ENCODE assay signal across 8 cellular contexts in genomic region chr12:106226884-106227640, GRCh38. TPM values are rescaled to one million over a fixed set of nuclear protein-coding genes. Genes with fewer than 3 reads are reported as not detected.
DNase-seq lines count a peak whose midpoint lies in the region; ATAC-seq and TF ChIP-seq lines count a peak whose summit lies in the region.

No MANE protein-coding gene starts in this region.

- ATAC-seq in stimulated activated naive B cell treated with anti-CD40 and anti-IgM and Interleukin-4, amounts not matched to agents 10 μg/mL and 1 μg/mL and 100 μg/mL, for 72 hours (replicated peaks): peak; percentile 63 to 65
- no peak for ATAC-seq in GM19324 (IDR thresholded peaks at IDR 0.05; ENCODE audit: low FRiP score, unreplicated experiment)

- peaks cover 20% of the 10 kb centered on the region for H3K4me1 Mint-ChIP-seq in brain
- H3K4me1 Mint-ChIP-seq in stimulated activated naive B cell treated with anti-CD40 and anti-IgM and Interleukin-4, amounts not matched to agents 10 μg/mL and 1 μg/mL and 100 μg/mL, for 72 hours: peaks cover 12 to 17% of the 10 kb centered on the region in 2 donors

- no peaks in the 10 kb centered on the region for H3K36me3 Mint-ChIP-seq in brain
- H3K36me3 Mint-ChIP-seq in stimulated activated naive B cell treated with anti-CD40 and anti-IgM and Interleukin-4, amounts not matched to agents 10 μg/mL and 1 μg/mL and 100 μg/mL, for 72 hours: no peaks in the 10 kb centered on the region

- TF ChIP-seq CTCF in brain (conservative IDR thresholded peaks at IDR 0.05): peak; percentile 85 to 88

- no peaks in the 10 kb centered on the region for H3K27me3 ChIP-seq in NT2/D1 (ENCODE audit: insufficient read depth, insufficient read length)

- H3K4me3 ChIP-seq in NT2/D1 (ENCODE audit: insufficient read length, low read depth): no peak overlapping the region

- H3K4me1 ChIP-seq in NT2/D1 (ENCODE audit: insufficient read depth, insufficient read length): no peaks in the 10 kb centered on the region

- H3K27ac Mint-ChIP-seq in brain: peak overlapping the region in 1 of 5 experiments; percentile 39
- H3K27ac Mint-ChIP-seq in stimulated activated naive B cell treated with anti-CD40 and anti-IgM and Interleukin-4, amounts not matched to agents 10 μg/mL and 1 μg/mL and 100 μg/mL, for 72 hours: peak overlapping the region; percentile 56

- H3K9ac ChIP-seq in NT2/D1 (ENCODE audit: insufficient read length, low read depth): no peak overlapping the region

- DNase-seq in NCI-H510A treated with DMSO at 0.1 percent for 48 hours (lab: John Stamatoyannopoulos, UW) (peak; percentile 77), NCI-H510A (lab: John Stamatoyannopoulos, UW) (no peak), HT1080 (ENCODE audit: low read depth) (peak; percentile 61), NT2/D1 (ENCODE audit: low read depth, low spot score) (peak; percentile 46), inferior parietal cortex (ENCODE audit: extremely low spot score) (peak; percentile 87)
- no peak for DNase-seq in stimulated activated naive B cell treated with anti-CD40 and anti-IgM and Interleukin-4, amounts not matched to agents 10 μg/mL and 1 μg/mL and 100 μg/mL, for 72 hours

- no peaks in the 10 kb centered on the region for H3K36me3 ChIP-seq in NT2/D1 (ENCODE audit: insufficient read depth, insufficient read length, low read length)

- H3K9me3 Mint-ChIP-seq in brain: peaks cover 0 to 3% (median 0%) of the 10 kb centered on the region in 5 experiments
- H3K9me3 Mint-ChIP-seq in stimulated activated naive B cell treated with anti-CD40 and anti-IgM and Interleukin-4, amounts not matched to agents 10 μg/mL and 1 μg/mL and 100 μg/mL, for 72 hours: no peaks in the 10 kb centered on the region

- H3K27me3 Mint-ChIP-seq in brain: no peaks in the 10 kb centered on the region
- H3K27me3 Mint-ChIP-seq in stimulated activated naive B cell treated with anti-CD40 and anti-IgM and Interleukin-4, amounts not matched to agents 10 μg/mL and 1 μg/mL and 100 μg/mL, for 72 hours: peaks cover 20 to 35% of the 10 kb centered on the region in 2 donors

- H3K9me3 ChIP-seq in NT2/D1 (ENCODE audit: insufficient read depth, low read length): no peaks in the 10 kb centered on the region

- no peak overlapping the region for H3K4me3 Mint-ChIP-seq in brain
- H3K4me3 Mint-ChIP-seq in stimulated activated naive B cell treated with anti-CD40 and anti-IgM and Interleukin-4, amounts not matched to agents 10 μg/mL and 1 μg/mL and 100 μg/mL, for 72 hours: no peak overlapping the region

RNA-seq across cellular contexts. Expression of gene CKAP4, which starts 20.8 kb away (rescaled TPM):
- total RNA-seq in HT1080 (2014; rRNA removed; shearing (Covaris generic)): 66.0 and 83.0 TPM in 2 replicates
- 184 and 209 TPM in 2 replicates for polyA plus RNA-seq in HT1080 (2015; cell fraction: cytosol; rRNA removed)
- polyA plus RNA-seq in HT1080 (2015; cell fraction: nucleus; rRNA removed): 294 and 296 TPM in 2 replicates
- 35.6 TPM for polyA plus RNA-seq in brain (ENCODE audit: insufficient read depth, low read depth, low replicate concordance)

Comparison
In these comparisons a context has a peak if more than half of its experiments do, and no peak if none do; other contexts are left out.
1. DNase-seq: peak in NCI-H510A treated with DMSO at 0.1 percent for 48 hours (single experiment), HT1080 (single experiment), NT2/D1 (single experiment) and inferior parietal cortex (single experiment); none in NCI-H510A (single experiment) and stimulated activated naive B cell treated with anti-CD40 and anti-IgM and Interleukin-4, amounts not matched to agents 10 μg/mL and 1 μg/mL and 100 μg/mL, for 72 hours (single experiment).